In genomic region chr1:201275266-201275666, GRCh38 we compare ENCODE assay signal across 11 cellular contexts. TPM values are rescaled to one million over a fixed set of nuclear protein-coding genes. Genes with fewer than 3 reads are reported as not detected.
DNase-seq lines count a peak whose midpoint lies in the region; ATAC-seq and TF ChIP-seq lines count a peak whose summit lies in the region.
"Had no signal": no experiment of that assay in that cellular context is flagged by ENCODE, and none has a peak within 500 bp of the region (broad histone marks: within the 10 kb centered on the region; RNA-seq: fewer than 3 reads in every experiment).

No MANE protein-coding gene starts in this region.

- no peak overlapping the region for H3K27ac Mint-ChIP-seq in activated CD4-positive, alpha-beta memory T cell treated with anti-CD3 and anti-CD28 coated beads, Interleukin-2, amount 10 ng/mL, durations not matched to agents 7 days and 5 days

- no peak for TF ChIP-seq CTCF in vagina (IDR thresholded peaks at IDR 0.05)

- H3K36me3 Mint-ChIP-seq in activated CD4-positive, alpha-beta memory T cell treated with anti-CD3 and anti-CD28 coated beads, Interleukin-2, amount 10 ng/mL, durations not matched to agents 7 days and 5 days (ENCODE audit: low read depth): no peaks in the 10 kb centered on the region

- intact Hi-C loops in left cardiac atrium (cut with DNase I) (no loop called here), vagina (cut with DNase I) (no loop called here)

- peak; percentile 88 to 98 for ATAC-seq in left cardiac atrium

- H3K4me3 ChIP-seq in vagina: no peak overlapping the region
- H3K4me3 ChIP-seq: tibial artery had no signal

- no peaks in the 10 kb centered on the region for H3K36me3 ChIP-seq in vagina
- H3K36me3 ChIP-seq: tibial artery had no signal

- CTCF ChIA-PET in activated CD4-positive, alpha-beta memory T cell treated with anti-CD3 and anti-CD28 coated beads, Interleukin-2, amount 10 ng/mL, durations not matched to agents 7 days and 5 days (lab: Charles Lee): no interaction called here

- no peaks in the 10 kb centered on the region for H3K9me3 Mint-ChIP-seq in activated CD4-positive, alpha-beta memory T cell treated with anti-CD3 and anti-CD28 coated beads, Interleukin-2, amount 10 ng/mL, durations not matched to agents 7 days and 5 days

- H3K27me3 Mint-ChIP-seq in activated CD4-positive, alpha-beta memory T cell treated with anti-CD3 and anti-CD28 coated beads, Interleukin-2, amount 10 ng/mL, durations not matched to agents 7 days and 5 days: peaks cover 10% of the 10 kb centered on the region

- H3K4me3 Mint-ChIP-seq in activated CD4-positive, alpha-beta memory T cell treated with anti-CD3 and anti-CD28 coated beads, Interleukin-2, amount 10 ng/mL, durations not matched to agents 7 days and 5 days: no peak overlapping the region

- H3K4me1 ChIP-seq in vagina: peaks cover 18% of the 10 kb centered on the region

- peak; percentile 18 to 38 for DNase-seq in NCI-H2081 (lab: John Stamatoyannopoulos, UW)
- no peak for DNase-seq in NCI-H2081 treated with DMSO at 0.1 percent for 48 hours (lab: John Stamatoyannopoulos, UW)
- peak; percentile 89 for DNase-seq in SW480 (ENCODE audit: low spot score)
- DNase-seq in left cardiac atrium: peak; percentile 84
- no peak for DNase-seq in vagina (ENCODE audit: extremely low spot score in 2 of 2)
- no peak for DNase-seq in NOMO-1 (lab: John Stamatoyannopoulos, UW; ENCODE audit: unreplicated experiment in 2 of 2)
- DNase-seq in SKM-1 treated with dmso at 0.1 percent for 144 hours (lab: John Stamatoyannopoulos, UW; ENCODE audit: unreplicated experiment): no peak
- DNase-seq in activated CD4-positive, alpha-beta memory T cell treated with anti-CD3 and anti-CD28 coated beads, Interleukin-2, amount 10 ng/mL, durations not matched to agents 7 days and 5 days: no peak
- DNase-seq: activated naive CD4-positive, alpha-beta T cell treated with Interleukin-2 at 50 U/mL for 16 hours had no signal

- POLR2A ChIA-PET in activated CD4-positive, alpha-beta memory T cell treated with anti-CD3 and anti-CD28 coated beads, Interleukin-2, amount 10 ng/mL, durations not matched to agents 7 days and 5 days (lab: Charles Lee): no interaction called here

- TF ChIP-seq POLR2A in vagina (IDR thresholded peaks at IDR 0.05): no peak

- no peaks in the 10 kb centered on the region for H3K9me3 ChIP-seq in vagina
- H3K9me3 ChIP-seq: tibial artery had no signal

- H3K27me3 ChIP-seq in vagina: no peaks in the 10 kb centered on the region

- peak overlapping the region; percentile 55 for H3K27ac ChIP-seq in vagina
- H3K27ac ChIP-seq: HL-60 had no signal

- H3K4me1 Mint-ChIP-seq in activated CD4-positive, alpha-beta memory T cell treated with anti-CD3 and anti-CD28 coated beads, Interleukin-2, amount 10 ng/mL, durations not matched to agents 7 days and 5 days: no peaks in the 10 kb centered on the region

RNA-seq across cellular contexts. Expression of gene PKP1, which starts 8.0 kb away (rescaled TPM):
- total RNA-seq in left cardiac atrium (1 to 10 TPM in 1 of 2 donors, under 1 TPM in 1; 0.77 to 1.0 TPM), vagina (409 TPM)
- not detected for total RNA-seq in activated CD4-positive, alpha-beta memory T cell treated with anti-CD3 and anti-CD28 coated beads, Interleukin-2, amount 10 ng/mL, durations not matched to agents 7 days and 5 days

Comparison
In these comparisons a context has a peak if more than half of its experiments do, and no peak if none do; other contexts are left out.
1. DNase-seq: peak in NCI-H2081 (2 of 2), SW480 (single experiment) and left cardiac atrium (single experiment); none in NCI-H2081 treated with DMSO at 0.1 percent for 48 hours (single experiment), vagina (0 of 2), NOMO-1 (0 of 2), SKM-1 treated with dmso at 0.1 percent for 144 hours (single experiment) and activated CD4-positive, alpha-beta memory T cell treated with anti-CD3 and anti-CD28 coated beads, Interleukin-2, amount 10 ng/mL, durations not matched to agents 7 days and 5 days (single experiment).
2. RNA of gene PKP1, which starts 8.0 kb away (total RNA-seq): 409 TPM in vagina (single experiment); 0.77 to 1.0 TPM in left cardiac atrium and not detected in activated CD4-positive, alpha-beta memory T cell treated with anti-CD3 and anti-CD28 coated beads, Interleukin-2, amount 10 ng/mL, durations not matched to agents 7 days and 5 days; every median in the first group is over 100 times any median in the second.